In the genomic region with DNA sequence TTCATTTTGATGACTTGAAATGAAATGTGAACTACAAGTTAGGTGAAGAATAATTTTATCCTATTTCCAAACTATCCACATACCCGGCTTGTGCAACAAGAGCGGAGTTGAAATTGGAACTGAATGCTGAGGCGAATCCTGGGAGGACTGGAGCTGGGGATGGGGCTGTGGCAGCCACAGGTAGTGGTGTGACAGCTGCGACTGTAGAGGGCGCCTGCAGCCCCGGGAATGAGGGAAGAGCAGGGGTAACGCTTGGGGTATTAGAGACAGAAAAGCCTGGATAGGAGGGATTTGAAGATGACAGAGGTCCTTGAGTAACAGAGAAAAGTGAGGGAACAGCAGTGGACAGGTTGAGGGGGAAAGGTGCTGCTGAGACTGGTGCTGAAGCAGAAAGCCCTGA, we compare ENCODE assay signal across 19 cellular contexts. TPM values are rescaled to one million over a fixed set of nuclear protein-coding genes. Genes with fewer than 3 reads are reported as not detected.
DNase-seq lines count a peak whose midpoint lies in the region; TF ChIP-seq lines count a peak whose summit lies in the region.
"Had no signal": no experiment of that assay in that cellular context is flagged by ENCODE, and none has a peak within 500 bp of the region (broad histone marks: within the 10 kb centered on the region; RNA-seq: fewer than 3 reads in every experiment).

No MANE protein-coding gene starts in this region.

- no peak overlapping the region for H2AFZ ChIP-seq in OCI-LY7 (ENCODE audit: low read length)

- peaks cover 7% of the 10 kb centered on the region for H3K4me1 Mint-ChIP-seq in progenitor cell of endocrine pancreas (ENCODE audit: low read depth)

- intact Hi-C loops in OCI-LY7 (cut with micrococcal nuclease; ENCODE audit: unreplicated experiment): no loop called here

- peaks cover 99% of the 10 kb centered on the region for H3K36me3 ChIP-seq in OCI-LY7 (ENCODE audit: insufficient read depth, low read length)

- no peak overlapping the region for H3K4me2 ChIP-seq in OCI-LY7 (ENCODE audit: low read length)

- H3K36me3 Mint-ChIP-seq in progenitor cell of endocrine pancreas (ENCODE audit: insufficient read depth): peaks cover 52% of the 10 kb centered on the region

- H3K27ac ChIP-seq in OCI-LY7 (ENCODE audit: low read depth, low read length, poor library complexity, severe bottlenecking): no peak overlapping the region
- H3K27ac ChIP-seq: esophagus squamous epithelium, SJSA1, thoracic aorta had no signal

- DNase-seq in NCI-H748 (lab: John Stamatoyannopoulos, UW; ENCODE audit: unreplicated experiment) (peak; percentile 7), NCI-H748 treated with DMSO at 0.1 percent for 48 hours (lab: John Stamatoyannopoulos, UW) (no peak), OCI-LY7 (ENCODE audit: low spot score) (no peak), epithelial cell of esophagus (ENCODE audit: low read depth) (no peak), progenitor cell of endocrine pancreas (ENCODE audit: low spot score, unreplicated experiment) (no peak), SW 1271 (lab: John Stamatoyannopoulos, UW) (no peak), NCI-H1105 (lab: John Stamatoyannopoulos, UW) (no peak)
- no peak for DNase-seq in activated CD4-positive, alpha-beta T cell treated with anti-CD3 and anti-CD28 coated beads for 48 hours
- DNase-seq: ACHN, amygdala, cortex of kidney, esophagus squamous epithelium, natural killer cell, NCI-H2081, retina had no signal

- no peaks in the 10 kb centered on the region for H3K9me2 ChIP-seq in OCI-LY7 (ENCODE audit: insufficient read depth, low read length)

- no peak overlapping the region for H3K27ac Mint-ChIP-seq in progenitor cell of endocrine pancreas

- H3K79me2 ChIP-seq in OCI-LY7 (ENCODE audit: insufficient read depth, low read depth, low read length): no peaks in the 10 kb centered on the region

- POLR2A ChIA-PET in OCI-LY7 (lab: Charles Lee): no interaction called here

- no peak overlapping the region for H3K4me3 ChIP-seq in OCI-LY7 (ENCODE audit: low read depth, low read length, poor library complexity, severe bottlenecking)
- no peak overlapping the region for H3K4me3 ChIP-seq in epithelial cell of esophagus (ENCODE audit: low read length)
- H3K4me3 ChIP-seq: esophagus squamous epithelium, SJSA1, thoracic aorta had no signal

- no peaks in the 10 kb centered on the region for H3K4me1 ChIP-seq in OCI-LY7 (ENCODE audit: insufficient read depth, low read length, poor library complexity, severe bottlenecking)
- H3K4me1 ChIP-seq: esophagus squamous epithelium, SJSA1 had no signal

- no peaks in the 10 kb centered on the region for H3K9me3 ChIP-seq in OCI-LY7 (ENCODE audit: low read length)
- H3K9me3 ChIP-seq: esophagus squamous epithelium, SJSA1, thoracic aorta had no signal

- H3K4me3 Mint-ChIP-seq in progenitor cell of endocrine pancreas (ENCODE audit: low read depth): no peak overlapping the region
- H3K4me3 Mint-ChIP-seq: natural killer cell had no signal

- H4K20me1 ChIP-seq in OCI-LY7 (ENCODE audit: insufficient read depth, low read length): no peaks in the 10 kb centered on the region

- no TSS peak for BruUV-seq in OCI-LY7 (replicated peaks; lab: Mats Ljungman, UMichigan)

- TF ChIP-seq CTCF in OCI-LY7 (conservative IDR thresholded peaks at IDR 0.05; ENCODE audit: low read length): peak; percentile 61
- TF ChIP-seq CTCF in epithelial cell of esophagus (IDR thresholded peaks at IDR 0.05; ENCODE audit: insufficient read depth, low read depth, low read length, missing control alignments): peak; percentile 20
- TF ChIP-seq CTCF in progenitor cell of endocrine pancreas (IDR thresholded peaks at IDR 0.05; ENCODE audit: unreplicated experiment): peak; percentile 41

- no peaks in the 10 kb centered on the region for H3K27me3 Mint-ChIP-seq in progenitor cell of endocrine pancreas

- CTCF ChIA-PET in OCI-LY7 (lab: Charles Lee; ENCODE audit: unreplicated experiment): no interaction called here

- peaks cover 2% of the 10 kb centered on the region for H3K9me3 Mint-ChIP-seq in progenitor cell of endocrine pancreas (ENCODE audit: low read depth)
- H3K9me3 Mint-ChIP-seq: natural killer cell had no signal

RNA-seq across cellular contexts. Expression of gene STOML3, which starts 22.0 kb away (rescaled TPM):
- total RNA-seq in OCI-LY7 (2014; rRNA removed; shearing (Covaris generic)): not detected in 2 replicates
- total RNA-seq in OCI-LY7 (2022) (not detected in 2 replicates), progenitor cell of endocrine pancreas (not detected in 2 replicates)
- total RNA-seq: esophagus squamous epithelium, liver, MCF 10A, natural killer cell, SJSA1, thoracic aorta had no signal

RNA-seq across cellular contexts. Expression of gene PROSER1, which starts 25.3 kb away (rescaled TPM):
- total RNA-seq in OCI-LY7 (2014; rRNA removed; shearing (Covaris generic)): 35.3 and 43.3 TPM in 2 replicates
- 85.8 and 103 TPM in 2 replicates for total RNA-seq in OCI-LY7 (2022)
- total RNA-seq in progenitor cell of endocrine pancreas: 66.4 and 82.4 TPM in 2 replicates

RNA-seq across cellular contexts. Expression of gene NHLRC3, which starts 25.6 kb away (rescaled TPM):
- total RNA-seq in OCI-LY7 (2014; rRNA removed; shearing (Covaris generic)): 26.8 and 28.6 TPM in 2 replicates
- total RNA-seq in OCI-LY7 (2022) (35.4 and 39.4 TPM in 2 replicates), progenitor cell of endocrine pancreas (38.4 and 40.7 TPM in 2 replicates)
